In the genomic region with DNA sequence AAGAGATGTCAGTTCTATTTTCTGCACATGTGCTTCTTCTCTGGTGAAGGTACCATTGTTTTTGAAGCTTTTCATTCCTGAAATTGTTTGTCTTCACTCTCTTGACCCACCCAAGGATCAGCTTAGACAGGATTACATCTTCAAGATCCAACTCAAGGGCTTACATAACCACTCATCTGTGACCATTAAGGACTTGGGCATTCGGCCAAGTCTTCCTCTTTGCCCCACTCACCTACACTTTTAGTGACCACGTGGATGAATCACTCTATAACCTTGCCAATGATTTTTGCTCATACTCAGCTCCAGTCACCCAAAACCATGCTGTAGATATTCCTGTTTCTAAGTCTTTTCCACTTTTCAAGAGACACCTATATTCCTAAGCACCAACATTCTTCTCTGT, we compare ENCODE assay signal across 1 cellular context.
TF ChIP-seq lines count a peak whose summit lies in the region.

No MANE protein-coding gene starts in this region.

TF ChIP-seq in IMR-90, 13 proteins besides CTCF, POLR2A, EP300 and RAD21:
- TF ChIP-seq FOS (IDR thresholded peaks at IDR 0.05; ENCODE audit: low read depth, low read length) (no peak), NFE2L2 (IDR thresholded peaks at IDR 0.05; ENCODE audit: low read depth, low read length) (no peak), BHLHE40 (IDR thresholded peaks at IDR 0.05; ENCODE audit: low read depth, low read length) (no peak), MAZ (IDR thresholded peaks at IDR 0.05; ENCODE audit: borderline replicate concordance, low read depth, low read length) (no peak), RFX5 (IDR thresholded peaks at IDR 0.05; ENCODE audit: low read depth, low read length) (no peak), CHD1 (IDR thresholded peaks at IDR 0.05; ENCODE audit: low read depth, low read length) (no peak), RCOR1 (IDR thresholded peaks at IDR 0.05; ENCODE audit: insufficient replicate concordance, low read length) (no peak), CEBPB (IDR thresholded peaks at IDR 0.05; ENCODE audit: low read depth, low read length) (no peak), MXI1 (IDR thresholded peaks at IDR 0.05; ENCODE audit: borderline replicate concordance, low read depth, low read length) (no peak), MAFK (IDR thresholded peaks at IDR 0.05; ENCODE audit: low read depth, low read length) (no peak)
- TF ChIP-seq, protein P1, sequence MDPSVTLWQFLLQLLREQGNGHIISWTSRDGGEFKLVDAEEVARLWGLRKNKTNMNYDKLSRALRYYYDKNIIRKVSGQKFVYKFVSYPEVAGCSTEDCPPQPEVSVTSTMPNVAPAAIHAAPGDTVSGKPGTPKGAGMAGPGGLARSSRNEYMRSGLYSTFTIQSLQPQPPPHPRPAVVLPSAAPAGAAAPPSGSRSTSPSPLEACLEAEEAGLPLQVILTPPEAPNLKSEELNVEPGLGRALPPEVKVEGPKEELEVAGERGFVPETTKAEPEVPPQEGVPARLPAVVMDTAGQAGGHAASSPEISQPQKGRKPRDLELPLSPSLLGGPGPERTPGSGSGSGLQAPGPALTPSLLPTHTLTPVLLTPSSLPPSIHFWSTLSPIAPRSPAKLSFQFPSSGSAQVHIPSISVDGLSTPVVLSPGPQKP (IDR thresholded peaks at IDR 0.05; ENCODE audit: borderline replicate concordance, low read depth, low read length) = no peak
